8 cellular contexts compared by ENCODE assay signal in genomic region chr9:69175488-69175872, GRCh38. TPM values are rescaled to one million over a fixed set of nuclear protein-coding genes. Genes with fewer than 3 reads are reported as not detected.
A peak's percentile ranks its signal among the peaks of the same experiment; 100 is the strongest.
DNase-seq lines count a peak whose midpoint lies in the region; ATAC-seq and TF ChIP-seq lines count a peak whose summit lies in the region.

No MANE protein-coding gene starts in this region.

- no peaks in the 10 kb centered on the region for H3K9me3 ChIP-seq in Panc1 (ENCODE audit: control insufficient read depth, insufficient read depth, low read depth, low read length)
- H3K9me3 ChIP-seq in gastroesophageal sphincter = no peaks in the 10 kb centered on the region
- H3K9me3 ChIP-seq in tibial nerve = no peaks in the 10 kb centered on the region
- H3K9me3 ChIP-seq in Caco-2 = no peaks in the 10 kb centered on the region

- in situ Hi-C loops in Panc1 (cut with HindIII; ENCODE audit: low pct_unique_long_range_greater_than_20kb, low sequenced_read_pairs) = no loop called here

- TF ChIP-seq CTCF in HFF-Myc (IDR thresholded peaks at IDR 0.05; ENCODE audit: low read depth, low read length, missing control alignments) (no peak), Panc1 (IDR thresholded peaks at IDR 0.05) (no peak), gastroesophageal sphincter (IDR thresholded peaks at IDR 0.05) (no peak), tibial nerve (IDR thresholded peaks at IDR 0.05) (no peak), Caco-2 (IDR thresholded peaks at IDR 0.05; ENCODE audit: insufficient read depth in 1 of 2, low read depth in 1 of 2, low read length in 1 of 2, severe bottlenecking in 1 of 2, unreplicated experiment in 1 of 2) (no peak)

- WGBS in gastroesophageal sphincter (ENCODE audit: low coverage in 1 of 2), 2 donors = 17 to 53% methylated on average over 6 to 8 of the region's 8 CpGs
- 46 to 51% methylated on average over 8 of the region's 8 CpGs for WGBS in tibial nerve, 2 donors

- TF ChIP-seq EP300 in gastroesophageal sphincter (IDR thresholded peaks at IDR 0.05) (no peak), tibial nerve (IDR thresholded peaks at IDR 0.05) (no peak)

- H3K27ac ChIP-seq in Panc1 (ENCODE audit: low read length) (peak overlapping the region; percentile 76), gastroesophageal sphincter (peak overlapping the region; percentile 80 to 96 (median 88)), tibial nerve (peak overlapping the region in 3 of 4 donors; percentile 33 to 87 (median 82))

- BruUV-seq in Panc1 (replicated peaks; lab: Mats Ljungman, UMichigan) = no TSS peak
- BruUV-seq in Caco-2 (replicated peaks; lab: Mats Ljungman, UMichigan) = no TSS peak

- no peaks in the 10 kb centered on the region for H3K27me3 Mint-ChIP-seq in Caco-2 (ENCODE audit: insufficient read depth, unreplicated experiment)

- no peaks in the 10 kb centered on the region for H3K9me3 Mint-ChIP-seq in Caco-2 (ENCODE audit: unreplicated experiment)

- H3K36me3 Mint-ChIP-seq in Caco-2 (ENCODE audit: insufficient read depth, unreplicated experiment) = peaks cover 6% of the 10 kb centered on the region

- peak overlapping the region; percentile 59 for H3K4me3 ChIP-seq in HFF-Myc (replicated peaks; ENCODE audit: low read depth, low read length)
- peak overlapping the region; percentile 78 to 81 for H3K4me3 ChIP-seq in Panc1 (ENCODE audit: low read depth in 2 of 2, low read length in 2 of 2)
- peak overlapping the region; percentile 78 to 83 for H3K4me3 ChIP-seq in gastroesophageal sphincter
- peak overlapping the region; percentile 10 to 67 (median 54) for H3K4me3 ChIP-seq in tibial nerve
- no peak overlapping the region for H3K4me3 ChIP-seq in Caco-2 (ENCODE audit: low read depth, low read length)

- ATAC-seq in GM18858 (IDR thresholded peaks at IDR 0.05; ENCODE audit: unreplicated experiment) (peak; percentile 15), Panc1 (no peak), gastroesophageal sphincter (no peak)

- no peak for DNase-seq in HFF-Myc (ENCODE audit: extremely low read depth, low read depth)
- DNase-seq in Panc1 (ENCODE audit: low read depth, low spot score) = no peak
- no peak for DNase-seq in tibial nerve (ENCODE audit: low spot score in 2 of 2)
- no peak for DNase-seq in NCI-H187 (lab: John Stamatoyannopoulos, UW)
- DNase-seq in posterior cingulate gyrus = no peak
- no peak for DNase-seq in Caco-2

- H3K4me3 Mint-ChIP-seq in Caco-2 (ENCODE audit: unreplicated experiment) = no peak overlapping the region

- intact Hi-C loops in Panc1 (cut with micrococcal nuclease; ENCODE audit: unreplicated experiment) = loop anchor here (5.0 to 10.0 kb wide), 4 partner anchors 49 to 121 kb away; no protein-coding TSS in a partner anchor
- intact Hi-C loops in posterior cingulate gyrus (cut with DNase I) = loop anchor here (5.0 kb wide), 1 partner anchor 43 kb away; no protein-coding TSS in a partner anchor
- intact Hi-C loops in Caco-2 (cut with micrococcal nuclease; ENCODE audit: unreplicated experiment) = no loop called here

- H3K27me3 ChIP-seq in Panc1 (ENCODE audit: control insufficient read depth, insufficient read depth, low read length) (no peaks in the 10 kb centered on the region), gastroesophageal sphincter (no peaks in the 10 kb centered on the region), tibial nerve (no peaks in the 10 kb centered on the region), Caco-2 (replicated peaks; ENCODE audit: control insufficient read depth, insufficient read depth, low read length) (no peaks in the 10 kb centered on the region)

- H3K27ac Mint-ChIP-seq in Caco-2 (ENCODE audit: unreplicated experiment) = no peak overlapping the region

- H3K36me3 ChIP-seq in Panc1 (ENCODE audit: control insufficient read depth, insufficient read depth, low read length) (no peaks in the 10 kb centered on the region), gastroesophageal sphincter (no peaks in the 10 kb centered on the region), tibial nerve (no peaks in the 10 kb centered on the region), Caco-2 (ENCODE audit: control insufficient read depth, insufficient read depth, low read length) (no peaks in the 10 kb centered on the region)

- H3K4me1 Mint-ChIP-seq in Caco-2 (ENCODE audit: low read depth, unreplicated experiment) = peaks cover 19% of the 10 kb centered on the region

- CTCF ChIA-PET in Panc1 (lab: Charles Lee) (no interaction called here), Caco-2 (lab: Charles Lee) (no interaction called here)

- POLR2A ChIA-PET in Panc1 (lab: Charles Lee) = no interaction called here
- POLR2A ChIA-PET in Caco-2 (lab: Charles Lee) = no interaction called here

- H3K4me1 ChIP-seq in Panc1 (ENCODE audit: control insufficient read depth, insufficient read depth, low read length) (peaks cover 55% of the 10 kb centered on the region), gastroesophageal sphincter (peaks cover 0 to 76% (median 7%) of the 10 kb centered on the region in 3 donors), tibial nerve (peaks cover 0 to 51% (median 9%) of the 10 kb centered on the region in 4 donors), Caco-2 (no peaks in the 10 kb centered on the region)

- TF ChIP-seq POLR2A in gastroesophageal sphincter (IDR thresholded peaks at IDR 0.05) = no peak
- no peak for TF ChIP-seq POLR2A in tibial nerve (IDR thresholded peaks at IDR 0.05)

RNA-seq across cellular contexts. Expression of gene TJP2, which starts 1.4 kb away (rescaled TPM):
- total RNA-seq in Panc1 (2021; ENCODE audit: unreplicated experiment) = 40.2 TPM
- polyA plus RNA-seq in Panc1 (2012; ENCODE audit: insufficient read length) = 19.7 TPM
- 100 to 1,000 TPM in 2 of 4 donors, 10 to 100 TPM in 2; 39.3 to 147 (median 104) TPM for total RNA-seq in gastroesophageal sphincter
- total RNA-seq in tibial nerve = 100 to 1,000 TPM; 123 to 207 (median 182) TPM
- 35.8 and 36.7 TPM in 2 replicates for total RNA-seq in Caco-2 (2022)
